Comparison of ENCODE assay signal across 9 cellular contexts in genomic region chr9:116153765-116154333, GRCh38. TPM values are rescaled to one million over a fixed set of nuclear protein-coding genes. Genes with fewer than 3 reads are reported as not detected.
A peak's percentile ranks its signal among the peaks of the same experiment; 100 is the strongest.
DNase-seq lines count a peak whose midpoint lies in the region; ATAC-seq and TF ChIP-seq lines count a peak whose summit lies in the region.
"Had no signal": no experiment of that assay in that cellular context is flagged by ENCODE, and none has a peak within 500 bp of the region (broad histone marks: within the 10 kb centered on the region; RNA-seq: fewer than 3 reads in every experiment).

PAPPA (plus strand) TSS chr9:116153791; CDS start chr9:116154173, 382 bp downstream.

- H3K4me1 Mint-ChIP-seq in naive thymus-derived CD4-positive, alpha-beta T cell, result peaks cover 0 to 19% (median 5%) of the 10 kb centered on the region in 7 donors

- H3K4me1 ChIP-seq in esophagus muscularis mucosa, result peaks cover 11 to 45% (median 42%) of the 10 kb centered on the region in 4 donors
- H3K4me1 ChIP-seq in naive thymus-derived CD4-positive, alpha-beta T cell (ENCODE audit: control insufficient read depth in 2 of 2, insufficient read depth in 2 of 2, low read length in 2 of 2), result no peaks in the 10 kb centered on the region

- DNase-seq in Right ventricle myocardium superior (peak; percentile 43), cardiac septum (ENCODE audit: low spot score) (no peak), esophagus muscularis mucosa (ENCODE audit: extremely low spot score) (no peak), G401 (ENCODE audit: low spot score) (no peak), posterior vena cava (ENCODE audit: low spot score) (no peak), NCI-H1105 (lab: John Stamatoyannopoulos, UW) (no peak)
- DNase-seq in naive thymus-derived CD4-positive, alpha-beta T cell, result no peak
- DNase-seq: DND-41 had no signal

- no peak for TF ChIP-seq EP300 in esophagus muscularis mucosa (IDR thresholded peaks at IDR 0.05)

- H3K27me3 ChIP-seq in esophagus muscularis mucosa, result peaks cover 0 to 77% (median 16%) of the 10 kb centered on the region in 4 donors
- H3K27me3 ChIP-seq in naive thymus-derived CD4-positive, alpha-beta T cell (ENCODE audit: control insufficient read depth in 2 of 2, insufficient read depth in 2 of 2, low read length in 2 of 2), result no peaks in the 10 kb centered on the region

- CTCF ChIA-PET in naive thymus-derived CD4-positive, alpha-beta T cell (lab: Charles Lee), result no interaction called here

- no peaks in the 10 kb centered on the region for H3K36me3 ChIP-seq in esophagus muscularis mucosa
- H3K36me3 ChIP-seq in naive thymus-derived CD4-positive, alpha-beta T cell (ENCODE audit: control insufficient read depth in 2 of 3, insufficient read depth in 3 of 3, low read length in 3 of 3), result no peaks in the 10 kb centered on the region

- peak within 1 kb of the TSS; percentile 55 to 65 (median 59) for H3K4me3 ChIP-seq in esophagus muscularis mucosa
- no peak within 1 kb of the TSS for H3K4me3 ChIP-seq in naive thymus-derived CD4-positive, alpha-beta T cell (ENCODE audit: low read length)

- 3% methylated on average over 19 of the region's 41 CpGs for WGBS in esophagus muscularis mucosa

- peak within 1 kb of the TSS in 1 of 9 donors; percentile 60 for H3K27ac Mint-ChIP-seq in naive thymus-derived CD4-positive, alpha-beta T cell

- peaks cover 76 to 88% (median 85%) of the 10 kb centered on the region in 5 donors for H3K27me3 Mint-ChIP-seq in naive thymus-derived CD4-positive, alpha-beta T cell

- peak within 1 kb of the TSS; percentile 65 to 73 (median 68) for H3K27ac ChIP-seq in esophagus muscularis mucosa (replicated peaks in 1 of 4)
- H3K27ac ChIP-seq in naive thymus-derived CD4-positive, alpha-beta T cell (ENCODE audit: low read depth, low read length), result no peak within 1 kb of the TSS

- TF ChIP-seq POLR2A in esophagus muscularis mucosa (IDR thresholded peaks at IDR 0.05; ENCODE audit: low read depth), result no peak

- H3K4me3 Mint-ChIP-seq in naive thymus-derived CD4-positive, alpha-beta T cell, result peak within 1 kb of the TSS in 7 of 10 donors; percentile 25 to 62 (median 51)

- POLR2A ChIA-PET in naive thymus-derived CD4-positive, alpha-beta T cell (lab: Charles Lee), result no interaction called here

- no peak for TF ChIP-seq CTCF in esophagus muscularis mucosa (IDR thresholded peaks at IDR 0.05)

- intact Hi-C loops in Right ventricle myocardium superior (cut with DNase I) (no loop called here), cardiac septum (cut with DNase I) (loop anchor here (2.0 to 10.0 kb wide), 5 partner anchors 209 to 559 kb away; no protein-coding TSS in a partner anchor), esophagus muscularis mucosa (cut with DNase I) (loop anchor here (5.0 to 10.0 kb wide), 3 partner anchors 421 to 562 kb away; no protein-coding TSS in a partner anchor), posterior vena cava (cut with DNase I) (loop anchor here (5.0 to 10.0 kb wide), 4 partner anchors 321 to 559 kb away; no protein-coding TSS in a partner anchor)
- intact Hi-C loops in naive thymus-derived CD4-positive, alpha-beta T cell (cut with micrococcal nuclease), result no loop called here

- in situ Hi-C loops in G401 (cut with HindIII; ENCODE audit: low sequenced_read_pairs), result no loop called here

- no peak for ATAC-seq in Right ventricle myocardium superior (ENCODE audit: poor library complexity)
- ATAC-seq in naive thymus-derived CD4-positive, alpha-beta T cell, result no peak
- ATAC-seq in GM19351 (IDR thresholded peaks at IDR 0.05; ENCODE audit: unreplicated experiment), result no peak

- no peaks in the 10 kb centered on the region for H3K9me3 ChIP-seq in esophagus muscularis mucosa
- no peaks in the 10 kb centered on the region for H3K9me3 ChIP-seq in naive thymus-derived CD4-positive, alpha-beta T cell (ENCODE audit: control insufficient read depth in 2 of 3, low read length in 3 of 3)

- H3K36me3 Mint-ChIP-seq in naive thymus-derived CD4-positive, alpha-beta T cell, result peaks cover 0 to 5% (median 0%) of the 10 kb centered on the region in 5 donors

- H3K9me3 Mint-ChIP-seq in naive thymus-derived CD4-positive, alpha-beta T cell, result peaks cover 0 to 17% (median 4%) of the 10 kb centered on the region in 11 donors

RNA-seq across cellular contexts. Expression of gene PAPPA, which starts in this region (rescaled TPM):
- total RNA-seq in Right ventricle myocardium superior (1.2 TPM), cardiac septum (2.8 TPM), esophagus muscularis mucosa (1 to 10 TPM; 2.1 to 5.0 (median 3.7) TPM), posterior vena cava (10 to 100 TPM in 1 of 2 donors, 1 to 10 TPM in 1; 9.9 to 15.3 TPM)
- under 1 TPM in 2 of 5 experiments, not detected in 3; 0.48 to 0.64 TPM for total RNA-seq in naive thymus-derived CD4-positive, alpha-beta T cell
- under 1 TPM in 1 of 2 donors, not detected in 1; 0.07 TPM for polyA plus RNA-seq in naive thymus-derived CD4-positive, alpha-beta T cell
- 0.44 and 0.74 TPM in 2 replicates for total RNA-seq in G401 (2014; rRNA removed; shearing (Covaris generic))

Comparison
In these comparisons a context has a peak if more than half of its experiments do, and no peak if none do; other contexts are left out.
1. intact Hi-C loops: an anchor here in cardiac septum (2.0 to 10.0 kb wide), esophagus muscularis mucosa (5.0 to 10.0 kb wide) and posterior vena cava (5.0 to 10.0 kb wide); none called in Right ventricle myocardium superior and naive thymus-derived CD4-positive, alpha-beta T cell.